Comparison of ENCODE assay signal across 20 cellular contexts in the genomic region with DNA sequence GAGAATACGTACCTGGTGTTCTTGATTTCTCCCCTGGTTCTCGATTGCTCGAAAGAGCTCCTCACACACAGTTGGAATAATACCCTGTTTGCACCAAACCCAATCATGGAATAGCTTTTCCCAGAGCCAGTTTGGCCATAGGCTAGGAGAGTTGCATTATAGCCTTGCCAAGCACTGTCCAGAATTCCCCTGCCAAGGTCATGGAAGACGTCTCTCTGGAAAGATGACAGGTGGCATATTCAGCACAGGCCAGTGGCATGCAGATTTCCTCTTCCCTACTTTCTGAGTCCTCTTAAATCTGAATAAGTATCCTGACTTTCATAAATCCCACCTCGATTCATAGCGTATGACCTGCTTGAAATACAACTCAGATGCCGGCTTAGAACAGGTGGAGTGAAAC.
"Had no signal": no experiment of that assay in that cellular context is flagged by ENCODE, and none has a peak within 500 bp of the region (broad histone marks: within the 10 kb centered on the region; RNA-seq: fewer than 3 reads in every experiment).

No MANE protein-coding gene starts in this region.

- H3K4me3 ChIP-seq: dorsolateral prefrontal cortex, left lung, lung, spleen, testis, tibial nerve had no signal

- ATAC-seq: esophagus mucosa; left lung; sciatic nerve; stimulated activated naive B cell treated with anti-CD40 and anti-IgM and Interleukin-4, amounts not matched to agents 10 μg/mL and 1 μg/mL and 100 μg/mL, for 72 hours had no signal

- H3K27me3 Mint-ChIP-seq: central memory CD8-positive, alpha-beta T cell had no signal

- H3K4me1 ChIP-seq: left lung, spleen, testis, tibial nerve had no signal

- H3K27ac Mint-ChIP-seq: immature natural killer cell; stimulated activated naive B cell treated with anti-CD40 and anti-IgM and Interleukin-4, amounts not matched to agents 10 μg/mL and 1 μg/mL and 100 μg/mL, for 72 hours; stimulated activated naive CD8-positive, alpha-beta T cell treated with anti-CD3 and anti-CD28 coated beads, Interleukin-15, amount 100 ng/mL, for 72 hours had no signal

- H3K27me3 ChIP-seq: left lung, testis, tibial nerve had no signal

- H3K36me3 Mint-ChIP-seq: immature natural killer cell; stimulated activated naive B cell treated with anti-CD40 and anti-IgM and Interleukin-4, amounts not matched to agents 10 μg/mL and 1 μg/mL and 100 μg/mL, for 72 hours had no signal

- H3K4me3 Mint-ChIP-seq: central memory CD8-positive, alpha-beta T cell; stimulated activated naive B cell treated with anti-CD40 and anti-IgM and Interleukin-4, amounts not matched to agents 10 μg/mL and 1 μg/mL and 100 μg/mL, for 72 hours; stimulated activated naive CD8-positive, alpha-beta T cell treated with anti-CD3 and anti-CD28 coated beads, Interleukin-15, amount 100 ng/mL, for 72 hours had no signal

- H3K4me1 Mint-ChIP-seq: stimulated activated naive B cell treated with anti-CD40 and anti-IgM and Interleukin-4, amounts not matched to agents 10 μg/mL and 1 μg/mL and 100 μg/mL, for 72 hours had no signal

- H3K36me3 ChIP-seq: left lung, spleen, tibial nerve had no signal

- H3K27ac ChIP-seq: dorsolateral prefrontal cortex, left lung, spleen, testis, tibial nerve had no signal

- H3K9me3 ChIP-seq: left lung, spleen, testis, tibial nerve had no signal

- H3K9me3 Mint-ChIP-seq: central memory CD8-positive, alpha-beta T cell; immature natural killer cell; stimulated activated naive B cell treated with anti-CD40 and anti-IgM and Interleukin-4, amounts not matched to agents 10 μg/mL and 1 μg/mL and 100 μg/mL, for 72 hours had no signal

- DNase-seq: cortex of kidney; dorsolateral prefrontal cortex; effector CD8-positive, alpha-beta T cell; left lung; mesenchymal stem cell; midbrain; posterior cingulate gyrus; spleen; stimulated activated CD4-positive, alpha-beta T cell treated with anti-CD3 and anti-CD28 coated beads, Interleukin-15, amount 100 ng/mL, for 24 hours; stimulated activated CD4-positive, alpha-beta T cell treated with anti-CD3 and anti-CD28 coated beads, Interleukin-1b, Interleukin-23, amount 100 ng/mL, for 48 hours; stimulated activated CD4-positive, alpha-beta T cell treated with anti-CD3 and anti-CD28 coated beads, Interleukin-4, amount 100 ng/mL, for 4 hours; stimulated activated naive B cell treated with anti-CD40 and anti-IgM and Interleukin-4, amounts not matched to agents 10 μg/mL and 1 μg/mL and 100 μg/mL, for 72 hours; stimulated activated naive CD8-positive, alpha-beta T cell treated with anti-CD3 and anti-CD28 coated beads, Interleukin-15, amount 100 ng/mL, for 72 hours; testis had no signal
